Comparison of ENCODE assay signal across 2 cellular contexts in the genomic region with DNA sequence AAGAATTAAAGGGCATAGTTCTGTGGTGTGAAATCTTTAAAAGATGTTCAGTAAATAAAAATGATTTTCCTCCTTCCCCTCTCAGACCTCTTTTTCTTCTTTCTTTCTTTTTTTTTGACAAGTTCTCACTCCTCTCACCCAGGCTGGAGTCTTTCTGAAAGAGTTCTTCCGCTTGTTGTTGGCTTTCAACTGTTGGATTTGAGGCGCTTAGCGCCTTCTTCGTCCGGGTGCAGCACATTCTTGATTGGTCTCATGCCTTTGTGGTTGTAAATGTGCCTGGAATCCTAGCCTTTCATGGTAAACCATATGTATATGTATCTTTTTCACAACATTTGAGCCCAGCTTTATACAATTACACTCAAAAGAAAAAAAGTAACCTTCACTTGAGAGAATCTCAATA.
TF ChIP-seq lines count a peak whose summit lies in the region.

No MANE protein-coding gene starts in this region.

TF ChIP-seq in IMR-90, 13 proteins besides CTCF, POLR2A, EP300 and RAD21:
- TF ChIP-seq MAZ (IDR thresholded peaks at IDR 0.05; ENCODE audit: borderline replicate concordance, low read depth, low read length) = no peak
- no peak for TF ChIP-seq SMC3 (IDR thresholded peaks at IDR 0.05; ENCODE audit: low read depth, low read length)
- TF ChIP-seq, protein P1, sequence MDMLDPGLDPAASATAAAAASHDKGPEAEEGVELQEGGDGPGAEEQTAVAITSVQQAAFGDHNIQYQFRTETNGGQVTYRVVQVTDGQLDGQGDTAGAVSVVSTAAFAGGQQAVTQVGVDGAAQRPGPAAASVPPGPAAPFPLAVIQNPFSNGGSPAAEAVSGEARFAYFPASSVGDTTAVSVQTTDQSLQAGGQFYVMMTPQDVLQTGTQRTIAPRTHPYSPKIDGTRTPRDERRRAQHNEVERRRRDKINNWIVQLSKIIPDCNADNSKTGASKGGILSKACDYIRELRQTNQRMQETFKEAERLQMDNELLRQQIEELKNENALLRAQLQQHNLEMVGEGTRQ (IDR thresholded peaks at IDR 0.05; ENCODE audit: low read depth, low read length) = no peak
- no peak for TF ChIP-seq RCOR1 (IDR thresholded peaks at IDR 0.05; ENCODE audit: insufficient replicate concordance, low read length)
- TF ChIP-seq RFX5 (IDR thresholded peaks at IDR 0.05; ENCODE audit: low read depth, low read length) = no peak
- no peak for TF ChIP-seq CHD1 (IDR thresholded peaks at IDR 0.05; ENCODE audit: low read depth, low read length)
- TF ChIP-seq BHLHE40 (IDR thresholded peaks at IDR 0.05; ENCODE audit: low read depth, low read length) = no peak
- TF ChIP-seq CEBPB (IDR thresholded peaks at IDR 0.05; ENCODE audit: low read depth, low read length) = no peak
- no peak for TF ChIP-seq FOS (IDR thresholded peaks at IDR 0.05; ENCODE audit: low read depth, low read length)
- no peak for TF ChIP-seq NFE2L2 (IDR thresholded peaks at IDR 0.05; ENCODE audit: low read depth, low read length)
- no peak for TF ChIP-seq MAFK (IDR thresholded peaks at IDR 0.05; ENCODE audit: low read depth, low read length)
- TF ChIP-seq MXI1 (IDR thresholded peaks at IDR 0.05; ENCODE audit: borderline replicate concordance, low read depth, low read length) = no peak
- TF ChIP-seq, protein P2, sequence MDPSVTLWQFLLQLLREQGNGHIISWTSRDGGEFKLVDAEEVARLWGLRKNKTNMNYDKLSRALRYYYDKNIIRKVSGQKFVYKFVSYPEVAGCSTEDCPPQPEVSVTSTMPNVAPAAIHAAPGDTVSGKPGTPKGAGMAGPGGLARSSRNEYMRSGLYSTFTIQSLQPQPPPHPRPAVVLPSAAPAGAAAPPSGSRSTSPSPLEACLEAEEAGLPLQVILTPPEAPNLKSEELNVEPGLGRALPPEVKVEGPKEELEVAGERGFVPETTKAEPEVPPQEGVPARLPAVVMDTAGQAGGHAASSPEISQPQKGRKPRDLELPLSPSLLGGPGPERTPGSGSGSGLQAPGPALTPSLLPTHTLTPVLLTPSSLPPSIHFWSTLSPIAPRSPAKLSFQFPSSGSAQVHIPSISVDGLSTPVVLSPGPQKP (IDR thresholded peaks at IDR 0.05; ENCODE audit: borderline replicate concordance, low read depth, low read length) = no peak

TF ChIP-seq in GM12878, 131 proteins besides CTCF, POLR2A, EP300 and RAD21:
- TF ChIP-seq, protein P3, sequence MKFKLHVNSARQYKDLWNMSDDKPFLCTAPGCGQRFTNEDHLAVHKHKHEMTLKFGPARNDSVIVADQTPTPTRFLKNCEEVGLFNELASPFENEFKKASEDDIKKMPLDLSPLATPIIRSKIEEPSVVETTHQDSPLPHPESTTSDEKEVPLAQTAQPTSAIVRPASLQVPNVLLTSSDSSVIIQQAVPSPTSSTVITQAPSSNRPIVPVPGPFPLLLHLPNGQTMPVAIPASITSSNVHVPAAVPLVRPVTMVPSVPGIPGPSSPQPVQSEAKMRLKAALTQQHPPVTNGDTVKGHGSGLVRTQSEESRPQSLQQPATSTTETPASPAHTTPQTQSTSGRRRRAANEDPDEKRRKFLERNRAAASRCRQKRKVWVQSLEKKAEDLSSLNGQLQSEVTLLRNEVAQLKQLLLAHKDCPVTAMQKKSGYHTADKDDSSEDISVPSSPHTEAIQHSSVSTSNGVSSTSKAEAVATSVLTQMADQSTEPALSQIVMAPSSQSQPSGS (IDR thresholded peaks at IDR 0.05; ENCODE audit: low read length) = no peak
- TF ChIP-seq, protein P4, sequence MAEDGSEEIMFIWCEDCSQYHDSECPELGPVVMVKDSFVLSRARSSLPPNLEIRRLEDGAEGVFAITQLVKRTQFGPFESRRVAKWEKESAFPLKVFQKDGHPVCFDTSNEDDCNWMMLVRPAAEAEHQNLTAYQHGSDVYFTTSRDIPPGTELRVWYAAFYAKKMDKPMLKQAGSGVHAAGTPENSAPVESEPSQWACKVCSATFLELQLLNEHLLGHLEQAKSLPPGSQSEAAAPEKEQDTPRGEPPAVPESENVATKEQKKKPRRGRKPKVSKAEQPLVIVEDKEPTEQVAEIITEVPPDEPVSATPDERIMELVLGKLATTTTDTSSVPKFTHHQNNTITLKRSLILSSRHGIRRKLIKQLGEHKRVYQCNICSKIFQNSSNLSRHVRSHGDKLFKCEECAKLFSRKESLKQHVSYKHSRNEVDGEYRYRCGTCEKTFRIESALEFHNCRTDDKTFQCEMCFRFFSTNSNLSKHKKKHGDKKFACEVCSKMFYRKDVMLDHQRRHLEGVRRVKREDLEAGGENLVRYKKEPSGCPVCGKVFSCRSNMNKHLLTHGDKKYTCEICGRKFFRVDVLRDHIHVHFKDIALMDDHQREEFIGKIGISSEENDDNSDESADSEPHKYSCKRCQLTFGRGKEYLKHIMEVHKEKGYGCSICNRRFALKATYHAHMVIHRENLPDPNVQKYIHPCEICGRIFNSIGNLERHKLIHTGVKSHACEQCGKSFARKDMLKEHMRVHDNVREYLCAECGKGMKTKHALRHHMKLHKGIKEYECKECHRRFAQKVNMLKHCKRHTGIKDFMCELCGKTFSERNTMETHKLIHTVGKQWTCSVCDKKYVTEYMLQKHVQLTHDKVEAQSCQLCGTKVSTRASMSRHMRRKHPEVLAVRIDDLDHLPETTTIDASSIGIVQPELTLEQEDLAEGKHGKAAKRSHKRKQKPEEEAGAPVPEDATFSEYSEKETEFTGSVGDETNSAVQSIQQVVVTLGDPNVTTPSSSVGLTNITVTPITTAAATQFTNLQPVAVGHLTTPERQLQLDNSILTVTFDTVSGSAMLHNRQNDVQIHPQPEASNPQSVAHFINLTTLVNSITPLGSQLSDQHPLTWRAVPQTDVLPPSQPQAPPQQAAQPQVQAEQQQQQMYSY (CRISPR knock-in tag; IDR thresholded peaks at IDR 0.05) = no peak
- TF ChIP-seq EZH2 (IDR thresholded peaks at IDR 0.05; ENCODE audit: borderline replicate concordance, control insufficient read depth, low read depth, low read length) (no peak), CEBPB (IDR thresholded peaks at IDR 0.05; ENCODE audit: borderline replicate concordance in 1 of 2, low read depth in 2 of 2, low read length in 2 of 2) (no peak), ESRRA (IDR thresholded peaks at IDR 0.05; ENCODE audit: low read length) (no peak), CBX3 (IDR thresholded peaks at IDR 0.05; ENCODE audit: borderline replicate concordance, low read depth) (no peak), NR2F1 (conservative IDR thresholded peaks at IDR 0.05) (no peak), KAT2A (conservative IDR thresholded peaks at IDR 0.05; ENCODE audit: control insufficient read depth, low read depth, low read length) (no peak), ZNF274 (IDR thresholded peaks at IDR 0.05; ENCODE audit: insufficient read depth, insufficient read length) (no peak), POLR2AphosphoS5 (IDR thresholded peaks at IDR 0.05; ENCODE audit: low read length) (no peak), POU2F2 (IDR thresholded peaks at IDR 0.05; ENCODE audit: borderline replicate concordance, low read depth, low read length) (no peak), CHD1 (IDR thresholded peaks at IDR 0.05; ENCODE audit: low read depth, low read length) (no peak), FOS (IDR thresholded peaks at IDR 0.05; ENCODE audit: borderline replicate concordance, extremely low read depth, insufficient read length) (no peak), SREBF1 (IDR thresholded peaks at IDR 0.05; ENCODE audit: low read length) (no peak), EGR1 (IDR thresholded peaks at IDR 0.05; ENCODE audit: borderline replicate concordance in 1 of 2, low read depth in 2 of 2, low read length in 2 of 2) (no peak), CHD2 (IDR thresholded peaks at IDR 0.05; ENCODE audit: borderline replicate concordance, low read depth, low read length) (no peak)
- TF ChIP-seq, protein P5, sequence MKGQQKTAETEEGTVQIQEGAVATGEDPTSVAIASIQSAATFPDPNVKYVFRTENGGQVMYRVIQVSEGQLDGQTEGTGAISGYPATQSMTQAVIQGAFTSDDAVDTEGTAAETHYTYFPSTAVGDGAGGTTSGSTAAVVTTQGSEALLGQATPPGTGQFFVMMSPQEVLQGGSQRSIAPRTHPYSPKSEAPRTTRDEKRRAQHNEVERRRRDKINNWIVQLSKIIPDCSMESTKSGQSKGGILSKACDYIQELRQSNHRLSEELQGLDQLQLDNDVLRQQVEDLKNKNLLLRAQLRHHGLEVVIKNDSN (IDR thresholded peaks at IDR 0.05; ENCODE audit: borderline replicate concordance, extremely low read length, insufficient read depth, low read depth, low read length) = no peak
- TF ChIP-seq, protein P6, sequence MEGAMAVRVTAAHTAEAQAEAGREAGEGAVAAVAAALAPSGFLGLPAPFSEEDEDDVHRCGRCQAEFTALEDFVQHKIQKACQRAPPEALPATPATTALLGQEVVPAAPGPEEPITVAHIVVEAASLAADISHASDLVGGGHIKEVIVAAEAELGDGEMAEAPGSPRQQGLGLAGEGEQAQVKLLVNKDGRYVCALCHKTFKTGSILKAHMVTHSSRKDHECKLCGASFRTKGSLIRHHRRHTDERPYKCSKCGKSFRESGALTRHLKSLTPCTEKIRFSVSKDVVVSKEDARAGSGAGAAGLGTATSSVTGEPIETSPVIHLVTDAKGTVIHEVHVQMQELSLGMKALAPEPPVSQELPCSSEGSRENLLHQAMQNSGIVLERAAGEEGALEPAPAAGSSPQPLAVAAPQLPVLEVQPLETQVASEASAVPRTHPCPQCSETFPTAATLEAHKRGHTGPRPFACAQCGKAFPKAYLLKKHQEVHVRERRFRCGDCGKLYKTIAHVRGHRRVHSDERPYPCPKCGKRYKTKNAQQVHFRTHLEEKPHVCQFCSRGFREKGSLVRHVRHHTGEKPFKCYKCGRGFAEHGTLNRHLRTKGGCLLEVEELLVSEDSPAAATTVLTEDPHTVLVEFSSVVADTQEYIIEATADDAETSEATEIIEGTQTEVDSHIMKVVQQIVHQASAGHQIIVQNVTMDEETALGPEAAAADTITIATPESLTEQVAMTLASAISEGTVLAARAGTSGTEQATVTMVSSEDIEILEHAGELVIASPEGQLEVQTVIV (IDR thresholded peaks at IDR 0.05; ENCODE audit: borderline replicate concordance, partially characterized antibody) = no peak
- TF ChIP-seq, protein P7, sequence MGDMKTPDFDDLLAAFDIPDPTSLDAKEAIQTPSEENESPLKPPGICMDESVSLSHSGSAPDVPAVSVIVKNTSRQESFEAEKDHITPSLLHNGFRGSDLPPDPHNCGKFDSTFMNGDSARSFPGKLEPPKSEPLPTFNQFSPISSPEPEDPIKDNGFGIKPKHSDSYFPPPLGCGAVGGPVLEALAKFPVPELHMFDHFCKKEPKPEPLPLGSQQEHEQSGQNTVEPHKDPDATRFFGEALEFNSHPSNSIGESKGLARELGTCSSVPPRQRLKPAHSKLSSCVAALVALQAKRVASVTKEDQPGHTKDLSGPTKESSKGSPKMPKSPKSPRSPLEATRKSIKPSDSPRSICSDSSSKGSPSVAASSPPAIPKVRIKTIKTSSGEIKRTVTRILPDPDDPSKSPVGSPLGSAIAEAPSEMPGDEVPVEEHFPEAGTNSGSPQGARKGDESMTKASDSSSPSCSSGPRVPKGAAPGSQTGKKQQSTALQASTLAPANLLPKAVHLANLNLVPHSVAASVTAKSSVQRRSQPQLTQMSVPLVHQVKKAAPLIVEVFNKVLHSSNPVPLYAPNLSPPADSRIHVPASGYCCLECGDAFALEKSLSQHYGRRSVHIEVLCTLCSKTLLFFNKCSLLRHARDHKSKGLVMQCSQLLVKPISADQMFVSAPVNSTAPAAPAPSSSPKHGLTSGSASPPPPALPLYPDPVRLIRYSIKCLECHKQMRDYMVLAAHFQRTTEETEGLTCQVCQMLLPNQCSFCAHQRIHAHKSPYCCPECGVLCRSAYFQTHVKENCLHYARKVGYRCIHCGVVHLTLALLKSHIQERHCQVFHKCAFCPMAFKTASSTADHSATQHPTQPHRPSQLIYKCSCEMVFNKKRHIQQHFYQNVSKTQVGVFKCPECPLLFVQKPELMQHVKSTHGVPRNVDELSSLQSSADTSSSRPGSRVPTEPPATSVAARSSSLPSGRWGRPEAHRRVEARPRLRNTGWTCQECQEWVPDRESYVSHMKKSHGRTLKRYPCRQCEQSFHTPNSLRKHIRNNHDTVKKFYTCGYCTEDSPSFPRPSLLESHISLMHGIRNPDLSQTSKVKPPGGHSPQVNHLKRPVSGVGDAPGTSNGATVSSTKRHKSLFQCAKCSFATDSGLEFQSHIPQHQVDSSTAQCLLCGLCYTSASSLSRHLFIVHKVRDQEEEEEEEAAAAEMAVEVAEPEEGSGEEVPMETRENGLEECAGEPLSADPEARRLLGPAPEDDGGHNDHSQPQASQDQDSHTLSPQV (IDR thresholded peaks at IDR 0.05) = no peak
- TF ChIP-seq, protein P8, sequence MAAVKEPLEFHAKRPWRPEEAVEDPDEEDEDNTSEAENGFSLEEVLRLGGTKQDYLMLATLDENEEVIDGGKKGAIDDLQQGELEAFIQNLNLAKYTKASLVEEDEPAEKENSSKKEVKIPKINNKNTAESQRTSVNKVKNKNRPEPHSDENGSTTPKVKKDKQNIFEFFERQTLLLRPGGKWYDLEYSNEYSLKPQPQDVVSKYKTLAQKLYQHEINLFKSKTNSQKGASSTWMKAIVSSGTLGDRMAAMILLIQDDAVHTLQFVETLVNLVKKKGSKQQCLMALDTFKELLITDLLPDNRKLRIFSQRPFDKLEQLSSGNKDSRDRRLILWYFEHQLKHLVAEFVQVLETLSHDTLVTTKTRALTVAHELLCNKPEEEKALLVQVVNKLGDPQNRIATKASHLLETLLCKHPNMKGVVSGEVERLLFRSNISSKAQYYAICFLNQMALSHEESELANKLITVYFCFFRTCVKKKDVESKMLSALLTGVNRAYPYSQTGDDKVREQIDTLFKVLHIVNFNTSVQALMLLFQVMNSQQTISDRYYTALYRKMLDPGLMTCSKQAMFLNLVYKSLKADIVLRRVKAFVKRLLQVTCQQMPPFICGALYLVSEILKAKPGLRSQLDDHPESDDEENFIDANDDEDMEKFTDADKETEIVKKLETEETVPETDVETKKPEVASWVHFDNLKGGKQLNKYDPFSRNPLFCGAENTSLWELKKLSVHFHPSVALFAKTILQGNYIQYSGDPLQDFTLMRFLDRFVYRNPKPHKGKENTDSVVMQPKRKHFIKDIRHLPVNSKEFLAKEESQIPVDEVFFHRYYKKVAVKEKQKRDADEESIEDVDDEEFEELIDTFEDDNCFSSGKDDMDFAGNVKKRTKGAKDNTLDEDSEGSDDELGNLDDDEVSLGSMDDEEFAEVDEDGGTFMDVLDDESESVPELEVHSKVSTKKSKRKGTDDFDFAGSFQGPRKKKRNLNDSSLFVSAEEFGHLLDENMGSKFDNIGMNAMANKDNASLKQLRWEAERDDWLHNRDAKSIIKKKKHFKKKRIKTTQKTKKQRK (IDR thresholded peaks at IDR 0.05; ENCODE audit: low read depth, low read length) = no peak
